In genomic region chr5:7868773-7869473, GRCh38 we compare ENCODE assay signal across 8 cellular contexts. TPM values are rescaled to one million over a fixed set of nuclear protein-coding genes. Genes with fewer than 3 reads are reported as not detected.
DNase-seq lines count a peak whose midpoint lies in the region; ATAC-seq and TF ChIP-seq lines count a peak whose summit lies in the region.

Gene FASTKD3 (minus strand): TSS chr5:7869031. CDS start chr5:7868083, 948 bp downstream.
Gene MTRR (plus strand): TSS chr5:7869148. CDS start chr5:7870795, 1,647 bp downstream.

- no peaks in the 10 kb centered on the region for H3K27me3 ChIP-seq in ovary
- no peaks in the 10 kb centered on the region for H3K27me3 ChIP-seq in thyroid gland

- peak within 1 kb of the TSS; percentile 99 for H3K4me3 Mint-ChIP-seq in activated naive CD8-positive, alpha-beta T cell
- H3K4me3 Mint-ChIP-seq in glutamatergic neuron (ENCODE audit: unreplicated experiment), result peak within 1 kb of the TSS; percentile 99

- peak; percentile 98 for ATAC-seq in HG02623 (IDR thresholded peaks at IDR 0.05; ENCODE audit: unreplicated experiment)

- no peak for TF ChIP-seq CTCF in GM10248 (IDR thresholded peaks at IDR 0.05; ENCODE audit: control extremely low read depth, extremely low read depth, low read depth, missing control alignments)
- no peak for TF ChIP-seq CTCF in glutamatergic neuron (IDR thresholded peaks at IDR 0.05; ENCODE audit: partially characterized antibody, unreplicated experiment)
- no peak for TF ChIP-seq CTCF in ovary (IDR thresholded peaks at IDR 0.05)
- no peak for TF ChIP-seq CTCF in thyroid gland (IDR thresholded peaks at IDR 0.05)

- peaks cover 13% of the 10 kb centered on the region for H3K36me3 Mint-ChIP-seq in activated naive CD8-positive, alpha-beta T cell
- H3K36me3 Mint-ChIP-seq in glutamatergic neuron (ENCODE audit: unreplicated experiment), result no peaks in the 10 kb centered on the region

- 0 to 1% (median 0%) methylated on average over 68 to 83 of the region's 83 CpGs for WGBS in ovary, 3 donors
- 1% methylated on average over 21 to 22 of the region's 83 CpGs for WGBS in thyroid gland, 2 donors

- intact Hi-C loops in ovary (cut with DNase I) (no loop called here), thyroid gland (cut with DNase I) (no loop called here)

- H3K4me1 ChIP-seq in ovary (ENCODE audit: insufficient read depth) (peaks cover 3% of the 10 kb centered on the region), thyroid gland (peaks cover 9 to 10% of the 10 kb centered on the region in 2 donors)

- H3K4me3 ChIP-seq in ovary, result peak within 1 kb of the TSS; percentile 99
- peak within 1 kb of the TSS; percentile 48 to 96 (median 66) for H3K4me3 ChIP-seq in thyroid gland (replicated peaks in 1 of 3)

- CTCF ChIA-PET in GM10248 (lab: Yijun Ruan, JAX), result interaction anchor here (1.1 to 3.6 kb wide), 7 partner anchors 9 to 1338 kb away, joined by 3 to 13 read pairs (median 4); no protein-coding TSS in a partner anchor

- H3K36me3 ChIP-seq in ovary (no peaks in the 10 kb centered on the region), thyroid gland (peaks cover 0 to 2% of the 10 kb centered on the region in 2 donors)

- no peak for TF ChIP-seq EP300 in ovary (IDR thresholded peaks at IDR 0.05)

- DNase-seq in GM10248 (ENCODE audit: extremely low spot score) (peak; percentile 94), NCI-H1105 (lab: John Stamatoyannopoulos, UW) (peak; percentile 91), SKM-1 treated with dmso at 0.1 percent for 144 hours (lab: John Stamatoyannopoulos, UW; ENCODE audit: unreplicated experiment) (peak; percentile 89), glutamatergic neuron (peak; percentile 94), ovary (peak; percentile 86 to 95 (median 91)), thyroid gland (peak; percentile 94)

- peak within 1 kb of the TSS; percentile 92 for H3K27ac Mint-ChIP-seq in activated naive CD8-positive, alpha-beta T cell
- H3K27ac Mint-ChIP-seq in glutamatergic neuron (ENCODE audit: unreplicated experiment), result peak within 1 kb of the TSS; percentile 79

- H3K4me1 Mint-ChIP-seq in activated naive CD8-positive, alpha-beta T cell (ENCODE audit: low read depth), result peaks cover 80% of the 10 kb centered on the region
- H3K4me1 Mint-ChIP-seq in glutamatergic neuron (ENCODE audit: low read depth, unreplicated experiment), result peaks cover 12% of the 10 kb centered on the region

- H3K9me3 ChIP-seq in ovary, result no peaks in the 10 kb centered on the region
- H3K9me3 ChIP-seq in thyroid gland, result no peaks in the 10 kb centered on the region

- POLR2A ChIA-PET in GM10248 (lab: Yijun Ruan, JAX), result interaction anchor here (0.6 to 1.0 kb wide), 2 partner anchors 9 to 10 kb away, joined by 3 to 4 read pairs; no protein-coding TSS in a partner anchor

- H3K9me3 Mint-ChIP-seq in activated naive CD8-positive, alpha-beta T cell (ENCODE audit: low read depth), result no peaks in the 10 kb centered on the region
- peaks cover 6% of the 10 kb centered on the region for H3K9me3 Mint-ChIP-seq in glutamatergic neuron (ENCODE audit: unreplicated experiment)

- TF ChIP-seq POLR2A in ovary (IDR thresholded peaks at IDR 0.05), result peak; percentile 51
- peak in 1 of 2 donors; percentile 78 for TF ChIP-seq POLR2A in thyroid gland (IDR thresholded peaks at IDR 0.05)

- H3K27ac ChIP-seq in ovary, result peak within 1 kb of the TSS; percentile 33 to 57
- H3K27ac ChIP-seq in thyroid gland, result peak within 1 kb of the TSS; percentile 24 to 74 (median 71)

- no peaks in the 10 kb centered on the region for H3K27me3 Mint-ChIP-seq in activated naive CD8-positive, alpha-beta T cell
- peaks cover 4% of the 10 kb centered on the region for H3K27me3 Mint-ChIP-seq in glutamatergic neuron (ENCODE audit: unreplicated experiment)

RNA-seq across cellular contexts. Expression of gene FASTKD3, which starts in this region (rescaled TPM):
- total RNA-seq in glutamatergic neuron (ENCODE audit: unreplicated experiment) (7.4 TPM), ovary (10 to 100 TPM in 1 of 7 donors, 1 to 10 TPM in 6; 4.9 to 10.8 (median 7.2) TPM), thyroid gland (10 to 100 TPM in 3 of 4 donors, 1 to 10 TPM in 1; 8.7 to 16.0 (median 13.3) TPM)
- polyA plus RNA-seq in ovary, result 10 to 100 TPM in 1 of 2 donors, 1 to 10 TPM in 1; 9.3 to 11.6 TPM

RNA-seq across cellular contexts. Expression of gene MTRR, which starts in this region (rescaled TPM):
- total RNA-seq in glutamatergic neuron (ENCODE audit: unreplicated experiment) (37.9 TPM), ovary (10 to 100 TPM; 21.8 to 65.9 (median 42.9) TPM), thyroid gland (100 to 1,000 TPM in 1 of 4 donors, 10 to 100 TPM in 3; 39.8 to 138 (median 49.3) TPM)
- polyA plus RNA-seq in ovary, result 10 to 100 TPM; 23.6 to 31.1 TPM

Comparison
In these comparisons a context has a peak if more than half of its experiments do, and no peak if none do; other contexts are left out.
1. Peak in every context shown above with its lines: DNase-seq, ATAC-seq, H3K4me3 ChIP-seq and H3K27ac ChIP-seq.